8 cellular contexts compared by ENCODE assay signal in the genomic region with DNA sequence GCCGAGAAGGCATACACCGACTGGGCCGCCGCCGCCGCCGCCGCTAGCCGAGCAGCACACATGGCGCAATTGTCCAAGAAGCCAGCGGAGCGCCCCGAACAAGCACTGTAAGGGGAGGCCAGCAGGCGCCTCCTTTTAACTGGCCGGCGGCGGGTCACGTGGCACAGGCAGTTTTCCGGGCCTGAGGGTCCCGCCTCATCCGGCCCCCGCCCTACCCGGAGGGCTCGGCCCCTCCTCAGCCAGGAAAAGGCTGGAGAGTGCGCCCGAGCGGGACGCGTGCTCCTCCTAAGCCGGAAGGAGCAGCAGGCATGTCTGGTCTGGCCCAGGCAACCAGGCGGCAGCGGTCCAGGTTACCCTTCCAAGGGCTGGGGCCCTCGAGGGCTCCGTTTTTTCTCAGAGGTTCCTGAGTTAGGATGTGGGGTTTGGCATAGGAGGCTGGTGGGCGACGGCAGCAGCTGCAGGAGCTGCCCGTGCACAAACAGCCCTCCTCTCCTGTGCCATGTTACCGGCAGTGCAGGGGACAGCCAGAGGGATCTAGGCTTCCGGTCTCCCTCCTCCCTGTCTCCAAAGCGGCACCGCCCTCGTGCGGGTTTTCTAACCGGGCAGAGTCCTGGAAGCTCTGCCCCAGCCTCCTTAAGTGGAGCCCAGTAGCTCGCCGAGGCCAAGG. TPM values are rescaled to one million over a fixed set of nuclear protein-coding genes. Genes with fewer than 3 reads are reported as not detected.
DNase-seq lines count a peak whose midpoint lies in the region; ATAC-seq and TF ChIP-seq lines count a peak whose summit lies in the region.

TSS of gene GPX1 (minus strand) at position 137 of the 667 bp plus-strand sequence. CDS start at position 62, 75 bp downstream.

- H3K27ac Mint-ChIP-seq in activated CD4-positive, alpha-beta memory T cell treated with anti-CD3 and anti-CD28 coated beads for 36 hours: peak within 1 kb of the TSS; percentile 92

- TF ChIP-seq CTCF in right lobe of liver (IDR thresholded peaks at IDR 0.05): peak in 1 of 4 donors; percentile 3

- POLR2A ChIA-PET in activated CD4-positive, alpha-beta memory T cell treated with anti-CD3 and anti-CD28 coated beads for 36 hours (lab: Charles Lee): interaction anchor here (1.1 to 3.4 kb wide), 8 partner anchors 11 to 440 kb away, joined by 3 to 34 read pairs (median 4); partner anchors contain the start of genes ARIH2, RHOA, TCTA and USP4

- CTCF ChIA-PET in activated CD4-positive, alpha-beta memory T cell treated with anti-CD3 and anti-CD28 coated beads for 36 hours (lab: Charles Lee): interaction anchor here (0.6 to 5.9 kb wide), 8 partner anchors 9 to 187 kb away, joined by 3 to 39 read pairs (median 4); partner anchors contain the start of genes KLHDC8B, NICN1 and USP4

- H3K4me3 Mint-ChIP-seq in activated CD4-positive, alpha-beta memory T cell treated with anti-CD3 and anti-CD28 coated beads for 36 hours: peak within 1 kb of the TSS; percentile 95

- no peaks in the 10 kb centered on the region for H3K27me3 ChIP-seq in duodenal mucosa (ENCODE audit: control insufficient read depth in 1 of 2, insufficient read depth in 2 of 2, low read length in 2 of 2)
- H3K27me3 ChIP-seq in right lobe of liver: no peaks in the 10 kb centered on the region

- peak; percentile 99 for TF ChIP-seq POLR2A in right lobe of liver (IDR thresholded peaks at IDR 0.05)

- peak within 1 kb of the TSS; percentile 78 to 87 for H3K4me3 ChIP-seq in duodenal mucosa (ENCODE audit: low read depth in 1 of 2, low read length in 2 of 2)
- H3K4me3 ChIP-seq in right lobe of liver: peak within 1 kb of the TSS; percentile 87 to 92 (median 92)

- H3K9me3 ChIP-seq in duodenal mucosa (ENCODE audit: control insufficient read depth in 1 of 2, low read length in 2 of 2) (no peaks in the 10 kb centered on the region), right lobe of liver (no peaks in the 10 kb centered on the region)

- peak; percentile 92 for ATAC-seq in GM19351 (IDR thresholded peaks at IDR 0.05; ENCODE audit: unreplicated experiment)
- peak; percentile 55 for ATAC-seq in HG03558 (IDR thresholded peaks at IDR 0.05; ENCODE audit: extremely low read depth, unreplicated experiment)
- ATAC-seq in right lobe of liver: peak; percentile 91 to 97 (median 94)

- H3K36me3 Mint-ChIP-seq in activated CD4-positive, alpha-beta memory T cell treated with anti-CD3 and anti-CD28 coated beads for 36 hours: peaks cover 47% of the 10 kb centered on the region

- intact Hi-C loops in activated CD4-positive, alpha-beta memory T cell treated with anti-CD3 and anti-CD28 coated beads for 36 hours (cut with micrococcal nuclease): loop anchor here (1.0 to 5.0 kb wide), 3 partner anchors 18 to 89 kb away; partner anchors contain the start of genes TCTA and USP4
- intact Hi-C loops in right lobe of liver (cut with DNase I): no loop called here

- H3K4me1 ChIP-seq in duodenal mucosa (ENCODE audit: control insufficient read depth in 1 of 2, insufficient read depth in 2 of 2, low read length in 2 of 2) (peaks cover 20 to 23% of the 10 kb centered on the region in 2 donors), right lobe of liver (peaks cover 0 to 18% (median 12%) of the 10 kb centered on the region in 4 donors)

- H3K36me3 ChIP-seq in duodenal mucosa (ENCODE audit: control insufficient read depth in 1 of 2, insufficient read depth in 2 of 2, low read length in 2 of 2) (peaks cover 11 to 45% of the 10 kb centered on the region in 2 donors), right lobe of liver (peaks cover 0 to 58% (median 26%) of the 10 kb centered on the region in 4 donors)

- peaks cover 22% of the 10 kb centered on the region for H3K4me1 Mint-ChIP-seq in activated CD4-positive, alpha-beta memory T cell treated with anti-CD3 and anti-CD28 coated beads for 36 hours (ENCODE audit: low read depth)

- H3K27ac ChIP-seq in duodenal mucosa (ENCODE audit: low read depth, low read length) (peak within 1 kb of the TSS; percentile 89), right lobe of liver (peak within 1 kb of the TSS; percentile 62 to 85 (median 81))

- no peaks in the 10 kb centered on the region for H3K9me3 Mint-ChIP-seq in activated CD4-positive, alpha-beta memory T cell treated with anti-CD3 and anti-CD28 coated beads for 36 hours

- H3K27me3 Mint-ChIP-seq in activated CD4-positive, alpha-beta memory T cell treated with anti-CD3 and anti-CD28 coated beads for 36 hours: no peaks in the 10 kb centered on the region

- peak; percentile 44 to 91 (median 86) for DNase-seq in C1 segment of cervical spinal cord (lab: John Stamatoyannopoulos, UW)
- peak; percentile 83 for DNase-seq in NCI-H774 (lab: John Stamatoyannopoulos, UW)
- peak; percentile 92 for DNase-seq in activated CD4-positive, alpha-beta memory T cell treated with anti-CD3 and anti-CD28 coated beads for 36 hours
- peak; percentile 98 for DNase-seq in right lobe of liver
- DNase-seq in stimulated activated CD4-positive, alpha-beta T cell treated with anti-CD3 and anti-CD28 coated beads, Interleukin-4, amount 100 ng/mL, for 24 hours: peak; percentile 83

- peak within 1 kb of the TSS; percentile 88 to 94 for H3K9ac ChIP-seq in duodenal mucosa (ENCODE audit: low read depth in 1 of 2, low read length in 2 of 2)

- WGBS in right lobe of liver (ENCODE audit: insufficient coverage, low coverage, low lambda C conversion rate, missing lambda C conversion rate): 0% methylated on average over 9 of the region's 46 CpGs

RNA-seq across cellular contexts. Expression of gene GPX1, which starts in this region (rescaled TPM):
- 100 to 1,000 TPM; 176 to 177 TPM for total RNA-seq in activated CD4-positive, alpha-beta memory T cell treated with anti-CD3 and anti-CD28 coated beads for 36 hours
- 100 to 1,000 TPM; 127 to 455 (median 278) TPM for total RNA-seq in right lobe of liver

Comparison
In these comparisons a context has a peak if more than half of its experiments do, and no peak if none do; other contexts are left out.
1. Peak in every context shown above with its lines: DNase-seq, ATAC-seq, H3K4me3 ChIP-seq and H3K27ac ChIP-seq.